Comparison of ENCODE assay signal across 22 cellular contexts in the genomic region with DNA sequence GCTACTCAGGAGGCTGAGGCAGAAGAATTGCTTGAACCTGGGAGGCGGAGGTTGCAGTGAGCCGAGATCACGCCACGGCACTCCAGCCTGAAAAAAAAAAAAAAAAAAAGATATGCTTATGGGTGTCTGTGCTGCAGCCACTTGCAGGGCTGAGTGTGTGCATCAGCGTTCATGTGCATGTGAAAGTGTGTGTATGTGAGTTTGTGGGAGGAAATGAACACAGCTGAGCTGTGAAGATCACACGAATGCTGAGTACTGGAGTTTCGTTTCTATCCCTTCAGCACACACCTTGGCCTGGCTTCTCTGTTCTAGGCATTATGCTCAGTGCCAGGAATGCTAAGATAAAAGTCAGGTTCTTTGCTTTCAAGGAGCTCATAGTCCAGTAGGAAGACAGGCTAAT. TPM values are rescaled to one million over a fixed set of nuclear protein-coding genes. Genes with fewer than 3 reads are reported as not detected.
"Had no signal": no experiment of that assay in that cellular context is flagged by ENCODE, and none has a peak within 500 bp of the region (broad histone marks: within the 10 kb centered on the region; RNA-seq: fewer than 3 reads in every experiment).

No MANE protein-coding gene starts in this region.

- H3K4me2 ChIP-seq: hepatocyte had no signal

- H3K9me3 Mint-ChIP-seq: memory B cell, mesothelial cell of epicardium, natural killer cell, neural crest cell, type B pancreatic cell had no signal

- H3K4me3 ChIP-seq: dorsolateral prefrontal cortex, hepatocyte, left ventricle myocardium inferior, lower lobe of right lung had no signal

- H3K27ac ChIP-seq: dorsolateral prefrontal cortex, hepatocyte, left ventricle myocardium inferior, lower lobe of right lung had no signal

- H3K27me3 ChIP-seq: hepatocyte had no signal

- H3K4me3 Mint-ChIP-seq: memory B cell, mesothelial cell of epicardium, natural killer cell, neural crest cell, type B pancreatic cell had no signal

- H3K4me1 Mint-ChIP-seq: neural crest cell had no signal

- ATAC-seq: left cardiac atrium, lower lobe of right lung, natural killer cell, sciatic nerve had no signal

- H2AFZ ChIP-seq: hepatocyte had no signal

- H3K9me3 ChIP-seq: left ventricle myocardium inferior, lower lobe of right lung had no signal

- DNase-seq: dorsolateral prefrontal cortex; effector CD8-positive, alpha-beta T cell; foreskin melanocyte; head of caudate nucleus; kidney; left cardiac atrium; left ventricle myocardium inferior; lower lobe of right lung; natural killer cell; posterior cingulate gyrus; stimulated activated naive CD4-positive, alpha-beta T cell treated with Interleukin-2 at 50 U/mL for 16 hours had no signal

- H3K27me3 Mint-ChIP-seq: type B pancreatic cell had no signal

- H3K36me3 Mint-ChIP-seq: memory B cell, mesothelial cell of epicardium, natural killer cell, type B pancreatic cell had no signal

- H3K36me3 ChIP-seq: left ventricle myocardium inferior, lower lobe of right lung had no signal

- H3K27ac Mint-ChIP-seq: memory B cell, mesothelial cell of epicardium, natural killer cell, type B pancreatic cell had no signal

- H3K4me1 ChIP-seq: left ventricle myocardium inferior, lower lobe of right lung had no signal

- H3K79me2 ChIP-seq: hepatocyte had no signal

RNA-seq across cellular contexts. Expression of a gene that starts 12.0 kb away (rescaled TPM):
- total RNA-seq: left cardiac atrium, left ventricle myocardium inferior, mucosa of gallbladder, myocyte, natural killer cell, neural crest cell, osteocyte, pulmonary artery endothelial cell, sciatic nerve, skeletal muscle tissue had no signal
